Comparison of ENCODE assay signal across 14 cellular contexts in the genomic region with DNA sequence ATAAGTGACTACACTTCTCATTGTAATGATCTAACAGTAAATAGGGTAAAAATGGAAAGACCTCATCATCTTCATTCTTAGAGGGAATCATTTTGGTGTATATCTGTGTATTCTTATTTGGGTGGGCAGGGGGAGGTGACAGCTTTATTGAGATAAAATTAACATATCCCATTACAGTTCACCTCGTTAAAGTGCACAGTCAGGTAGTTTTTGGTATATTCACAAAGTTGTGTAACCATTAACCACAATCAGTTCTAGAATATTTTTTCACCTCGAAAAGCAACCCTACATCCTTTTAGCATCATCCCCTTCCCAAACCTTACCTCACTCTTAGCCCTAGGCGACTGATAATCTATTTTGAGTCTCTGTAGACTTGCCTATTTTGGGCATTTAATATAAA. TPM values are rescaled to one million over a fixed set of nuclear protein-coding genes. Genes with fewer than 3 reads are reported as not detected.
DNase-seq lines count a peak whose midpoint lies in the region; ATAC-seq, FAIRE-seq and TF ChIP-seq lines count a peak whose summit lies in the region.
"Had no signal": no experiment of that assay in that cellular context is flagged by ENCODE, and none has a peak within 500 bp of the region (broad histone marks: within the 10 kb centered on the region; RNA-seq: fewer than 3 reads in every experiment).

No MANE protein-coding gene starts in this region.

- no peak for DNase-seq in HepG2 (ENCODE audit: low spot score)
- DNase-seq in right lobe of liver = no peak
- DNase-seq in vagina (ENCODE audit: extremely low spot score in 2 of 2) = no peak
- DNase-seq in DMS153 (lab: John Stamatoyannopoulos, UW) = no peak
- no peak for DNase-seq in NCI-H1105 treated with DMSO at 0.1 percent for 48 hours (lab: John Stamatoyannopoulos, UW)
- DNase-seq: AML-193; CD4-positive, alpha-beta T cell; Karpas-422; NCI-H1417; NCI-H2029 treated with DMSO at 0.1 percent for 48 hours; NCI-H510A treated with DMSO at 0.1 percent for 48 hours had no signal

- peaks cover 19% of the 10 kb centered on the region for H4K20me1 ChIP-seq in HepG2 (ENCODE audit: insufficient read depth, low read length)
- H4K20me1 ChIP-seq in SU-DHL-6 (ENCODE audit: low read depth, low read length) = peaks cover 62% of the 10 kb centered on the region

- FAIRE-seq in HepG2 (lab: Jason Lieb, UNC) = no peak

- H3K79me2 ChIP-seq in HepG2 (ENCODE audit: insufficient read depth, low read length) (peaks cover 98% of the 10 kb centered on the region), SU-DHL-6 (ENCODE audit: insufficient read depth, low read length) (peaks cover 100% of the 10 kb centered on the region)

- TF ChIP-seq POLR2A in HepG2 (IDR thresholded peaks at IDR 0.05; ENCODE audit: insufficient read depth in 1 of 2, low read depth in 2 of 2, low read length in 2 of 2) (no peak), right lobe of liver (IDR thresholded peaks at IDR 0.05) (no peak), vagina (IDR thresholded peaks at IDR 0.05) (no peak)

- no peak for ATAC-seq in HepG2
- ATAC-seq in right lobe of liver = no peak

- WGBS in HepG2 (ENCODE audit: low lambda C conversion rate) = 94% methylated on average over 3 of the region's 3 CpGs
- WGBS in right lobe of liver (ENCODE audit: insufficient coverage, low coverage, low lambda C conversion rate, missing lambda C conversion rate) = 46% methylated on average over 3 of the region's 3 CpGs

- no peak for TF ChIP-seq RAD21 in HepG2 (CRISPR knock-in tag; IDR thresholded peaks at IDR 0.05)

- CTCF ChIA-PET in HepG2 (lab: Yijun Ruan, JAX; ENCODE audit: low intra/inter-chr PET ratio, low total read pairs) = no interaction called here

- no peaks in the 10 kb centered on the region for H3K9me3 ChIP-seq in HepG2 (ENCODE audit: low read length)
- no peaks in the 10 kb centered on the region for H3K9me3 ChIP-seq in right lobe of liver
- H3K9me3 ChIP-seq in SU-DHL-6 (ENCODE audit: insufficient read depth, low read length) = no peaks in the 10 kb centered on the region
- no peaks in the 10 kb centered on the region for H3K9me3 ChIP-seq in endocrine pancreas (ENCODE audit: control insufficient read depth, low read length)
- H3K9me3 ChIP-seq in neutrophil = no peaks in the 10 kb centered on the region
- no peaks in the 10 kb centered on the region for H3K9me3 ChIP-seq in vagina

- H3F3A ChIP-seq in SU-DHL-6 (ENCODE audit: insufficient read depth) = peaks cover 1% of the 10 kb centered on the region; the same call in 1 of the 2 replicates

- POLR2A ChIA-PET in HepG2 (lab: Yijun Ruan, JAX) = no interaction called here

- H3K4me3 ChIP-seq in HepG2 (replicated peaks in 1 of 3; ENCODE audit: insufficient read depth in 1 of 3, low read depth in 2 of 3, low read length in 3 of 3) = no peak overlapping the region
- no peak overlapping the region for H3K4me3 ChIP-seq in right lobe of liver
- no peak overlapping the region for H3K4me3 ChIP-seq in SU-DHL-6 (ENCODE audit: insufficient read depth, low read length, poor library complexity, severe bottlenecking)
- H3K4me3 ChIP-seq in endocrine pancreas (ENCODE audit: control insufficient read depth, insufficient read depth, low read length) = peak overlapping the region; percentile 1
- H3K4me3 ChIP-seq in neutrophil (ENCODE audit: low read depth in 1 of 2, low read length in 1 of 2) = no peak overlapping the region
- H3K4me3 ChIP-seq in vagina = no peak overlapping the region

- TF ChIP-seq CTCF in HepG2 (CRISPR knock-in tag; IDR thresholded peaks at IDR 0.05) (no peak), right lobe of liver (IDR thresholded peaks at IDR 0.05) (no peak), SU-DHL-6 (IDR thresholded peaks at IDR 0.05; ENCODE audit: insufficient read depth, low read length, poor library complexity, severe bottlenecking) (no peak), neutrophil (IDR thresholded peaks at IDR 0.05) (no peak), vagina (IDR thresholded peaks at IDR 0.05) (no peak)

- H2AFZ ChIP-seq in HepG2 (ENCODE audit: low read length) = no peak overlapping the region
- H2AFZ ChIP-seq in SU-DHL-6 (ENCODE audit: low read depth, low read length, severe bottlenecking) = no peak overlapping the region

- no peak overlapping the region for H3K9ac ChIP-seq in HepG2 (ENCODE audit: insufficient read depth, low read depth, low read length)
- no peak overlapping the region for H3K9ac ChIP-seq in SU-DHL-6 (ENCODE audit: low read length)
- no peak overlapping the region for H3K9ac ChIP-seq in endocrine pancreas (ENCODE audit: control insufficient read depth, insufficient read depth, low read length)

- H3K4me2 ChIP-seq in HepG2 (ENCODE audit: low read depth, low read length) = no peak overlapping the region
- peak overlapping the region; percentile 30 for H3K4me2 ChIP-seq in SU-DHL-6 (ENCODE audit: low read depth, low read length, poor library complexity, severe bottlenecking)

- H3K27me3 ChIP-seq in HepG2 (ENCODE audit: control insufficient read depth in 1 of 2, insufficient read depth in 2 of 2, low read length in 2 of 2) = no peaks in the 10 kb centered on the region
- H3K27me3 ChIP-seq in right lobe of liver = no peaks in the 10 kb centered on the region
- H3K27me3 ChIP-seq in SU-DHL-6 (ENCODE audit: low read length) = no peaks in the 10 kb centered on the region
- no peaks in the 10 kb centered on the region for H3K27me3 ChIP-seq in endocrine pancreas (ENCODE audit: control insufficient read depth, insufficient read depth, low read length)
- no peaks in the 10 kb centered on the region for H3K27me3 ChIP-seq in neutrophil
- H3K27me3 ChIP-seq in vagina = no peaks in the 10 kb centered on the region

- peaks cover 39% of the 10 kb centered on the region for H3K4me1 ChIP-seq in HepG2 (ENCODE audit: insufficient read depth, low read length)
- H3K4me1 ChIP-seq in right lobe of liver = peaks cover 0 to 14% (median 7%) of the 10 kb centered on the region in 4 donors
- H3K4me1 ChIP-seq in endocrine pancreas (ENCODE audit: control insufficient read depth, insufficient read depth, low read length) = peaks cover 30% of the 10 kb centered on the region
- H3K4me1 ChIP-seq in neutrophil (ENCODE audit: control insufficient read depth in 1 of 2, insufficient read depth in 1 of 2, low read depth in 1 of 2, low read length in 1 of 2) = peaks cover 33 to 61% of the 10 kb centered on the region in 2 experiments
- peaks cover 64% of the 10 kb centered on the region for H3K4me1 ChIP-seq in vagina

- BruUV-seq in HepG2 (replicated peaks; lab: Mats Ljungman, UMichigan) = no TSS peak

- intact Hi-C loops in HepG2 (cut with micrococcal nuclease; ENCODE audit: unreplicated experiment) = no loop called here
- intact Hi-C loops in right lobe of liver (cut with DNase I) = no loop called here
- intact Hi-C loops in vagina (cut with DNase I) = no loop called here

- no peaks in the 10 kb centered on the region for H3K9me2 ChIP-seq in SU-DHL-6 (replicated peaks; ENCODE audit: insufficient read depth, low read length)

- no peak overlapping the region for H3K27ac ChIP-seq in HepG2 (ENCODE audit: extremely low read length, insufficient read depth, low read length)
- no peak overlapping the region for H3K27ac ChIP-seq in right lobe of liver
- H3K27ac ChIP-seq in SU-DHL-6 (ENCODE audit: low read depth, low read length) = 0 out of 2 replicates have a peak overlapping the region, but pooled peaks have one; percentile 19
- peak overlapping the region; percentile 51 for H3K27ac ChIP-seq in neutrophil
- no peak overlapping the region for H3K27ac ChIP-seq in vagina

- TF ChIP-seq EP300 in HepG2 (IDR thresholded peaks at IDR 0.05; ENCODE audit: low read depth in 2 of 2, low read length in 2 of 2) = no peak
- TF ChIP-seq EP300 in HepG2 (CRISPR knock-in tag; IDR thresholded peaks at IDR 0.05; ENCODE audit: borderline replicate concordance) = no peak

- H3K36me3 ChIP-seq in HepG2 (replicated peaks in 1 of 2; ENCODE audit: control insufficient read depth in 1 of 2, insufficient read depth in 2 of 2, low read length in 2 of 2) (peaks cover 0 to 3% of the 10 kb centered on the region in 2 experiments; a peak in 1 of 5 replicates), right lobe of liver (no peaks in the 10 kb centered on the region), SU-DHL-6 (ENCODE audit: low read length) (no peaks in the 10 kb centered on the region), endocrine pancreas (ENCODE audit: control insufficient read depth, insufficient read depth, low read length) (no peaks in the 10 kb centered on the region), neutrophil (peaks cover 13% of the 10 kb centered on the region), vagina (no peaks in the 10 kb centered on the region)

- in situ Hi-C loops in HepG2 (cut with HindIII; ENCODE audit: extremely low pct_ligation_motif_present, low pct_unique_long_range_greater_than_20kb) = no loop called here

TF ChIP-seq in HepG2, 621 proteins besides CTCF, POLR2A, EP300 and RAD21 (continues in another document):
- no peak for TF ChIP-seq KLF6 (CRISPR knock-in tag; IDR thresholded peaks at IDR 0.05)
- TF ChIP-seq MAFF (IDR thresholded peaks at IDR 0.05; ENCODE audit: low read depth, low read length) = 0 out of 2 replicates have a peak, but pooled peaks have one; percentile 10
- no peak for TF ChIP-seq ZKSCAN1 (IDR thresholded peaks at IDR 0.05; ENCODE audit: low read length)

RNA-seq across cellular contexts. Expression of gene PIAS1, which starts 8.1 kb away (rescaled TPM):
- total RNA-seq in HepG2 (2016; rRNA removed; fragmentation: Illumina TruSeq; extraction: Trizol) = 20.7 and 23.2 TPM in 2 replicates
- 13.3 and 13.7 TPM in 2 replicates for total RNA-seq in HepG2 (2016; cell fraction: cytosol; rRNA removed; fragmentation: Illumina TruSeq; extraction: Trizol; ENCODE audit: low read depth)
- 19.2 and 20.9 TPM in 2 replicates for total RNA-seq in HepG2 (2016; cell fraction: insoluble cytoplasmic fraction; rRNA removed; fragmentation: Illumina TruSeq; extraction: Trizol)
- total RNA-seq in HepG2 (2016; cell fraction: membrane; rRNA removed; fragmentation: Illumina TruSeq; extraction: Trizol) = 15.7 and 17.4 TPM in 2 replicates
- total RNA-seq in HepG2 (2016; cell fraction: nucleus; rRNA removed; fragmentation: Illumina TruSeq; extraction: Trizol) = 40.8 and 44.2 TPM in 2 replicates
- polyA plus RNA-seq in HepG2 (2011; rRNA removed) = 27.8 and 33.7 TPM in 2 replicates
- 20.2 and 22.2 TPM in 2 replicates for polyA plus RNA-seq in HepG2 (2011; cell fraction: cytosol; rRNA removed)
- 52.0 and 60.6 TPM in 2 replicates for polyA plus RNA-seq in HepG2 (2011; cell fraction: nucleus; rRNA removed)
- polyA plus RNA-seq in HepG2 (2012) = 21.4 and 23.7 TPM in 2 replicates
- polyA plus RNA-seq in HepG2 (2016; cell fraction: cytosol; fragmentation: Illumina TruSeq; extraction: Trizol; ENCODE audit: low read depth) = 1.9 and 2.4 TPM in 2 replicates
- 26.7 and 30.0 TPM in 2 replicates for polyA plus RNA-seq in HepG2 (2016; cell fraction: insoluble cytoplasmic fraction; fragmentation: Illumina TruSeq; extraction: Trizol; ENCODE audit: low read depth)
- polyA plus RNA-seq in HepG2 (2016; cell fraction: membrane; fragmentation: Illumina TruSeq; extraction: Trizol; ENCODE audit: low read depth) = 4.2 and 4.8 TPM in 2 replicates
- polyA plus RNA-seq in HepG2 (2016; cell fraction: nucleus; fragmentation: Illumina TruSeq; extraction: Trizol; ENCODE audit: insufficient read depth, low read depth) = 25.3 and 26.6 TPM in 2 replicates
- 79.4 and 97.0 TPM in 2 replicates for polyA minus RNA-seq in HepG2 (2011; rRNA and poly(A)+ RNA removed; ENCODE audit: low replicate concordance)
- polyA minus RNA-seq in HepG2 (2011; cell fraction: cytosol; rRNA and poly(A)+ RNA removed) = 25.3 and 29.3 TPM in 2 replicates
- polyA minus RNA-seq in HepG2 (2011; cell fraction: nucleus; rRNA and poly(A)+ RNA removed) = 120 and 122 TPM in 2 replicates
- 10 to 100 TPM in 5 of 6 experiments, 1 to 10 TPM in 1; 8.1 to 17.3 (median 13.1) TPM for total RNA-seq in right lobe of liver
- 88.1 TPM for total RNA-seq in vagina

Comparison
In these comparisons a context has a peak if more than half of its experiments do, and no peak if none do; other contexts are left out.
1. H3K27ac ChIP-seq: peak in SU-DHL-6 (single experiment) and neutrophil (single experiment); none in HepG2 (single experiment), right lobe of liver (0 of 3) and vagina (single experiment).